In the genomic region with DNA sequence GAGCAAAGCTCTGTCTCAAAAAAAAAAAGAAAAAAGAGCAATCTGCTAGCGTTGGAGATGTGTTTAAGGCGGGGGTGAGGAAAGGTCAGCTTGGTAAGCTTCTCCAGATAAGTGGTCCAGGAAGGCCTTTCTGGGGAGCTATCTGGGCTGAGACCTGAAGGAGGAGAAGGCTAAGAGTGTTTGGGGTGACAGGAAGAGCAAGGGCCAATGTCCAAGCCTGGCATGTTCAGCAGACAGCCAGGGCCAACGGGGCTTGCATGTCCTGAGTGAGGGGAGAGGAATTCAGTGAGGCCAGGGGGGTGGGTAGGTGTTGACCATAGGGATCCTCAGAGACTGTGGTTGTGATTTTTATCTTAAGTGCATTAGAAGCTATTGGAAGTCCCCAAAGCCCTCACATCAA, we compare ENCODE assay signal across 14 cellular contexts. TPM values are rescaled to one million over a fixed set of nuclear protein-coding genes. Genes with fewer than 3 reads are reported as not detected.
A peak's percentile ranks its signal among the peaks of the same experiment; 100 is the strongest.
DNase-seq lines count a peak whose midpoint lies in the region; ATAC-seq and TF ChIP-seq lines count a peak whose summit lies in the region.
"Had no signal": no experiment of that assay in that cellular context is flagged by ENCODE, and none has a peak within 500 bp of the region (broad histone marks: within the 10 kb centered on the region; RNA-seq: fewer than 3 reads in every experiment).

No MANE protein-coding gene starts in this region.

- no peak overlapping the region for H3K4me2 ChIP-seq in neuronal stem cell (ENCODE audit: insufficient read depth, low read length, poor library complexity, severe bottlenecking)
- H3K4me2 ChIP-seq: PC-9 had no signal

- DNase-seq in activated T-cell treated with anti-CD3 and anti-CD28 coated beads, Interleukin-2, amount 50 U/mL, for 72 hours, result no peak
- DNase-seq in activated T-cell treated with anti-CD3 and anti-CD28 coated beads, Interleukin-2, amount 50 U/mL, for 4 hours, result no peak
- DNase-seq in activated T-helper 1 cell treated with anti-CD3 and anti-CD28 coated beads, Interleukin-12 subunit alpha, Interleukin-12 subunit beta, Interleukin-2, Interleukin-4 antibody, amounts not matched to agents 30 ng/mL and 10 ng/mL and 1 ng/mL, durations not matched to agents 14 hours and 24 hours and 36 hours (ENCODE audit: low spot score), result no peak
- DNase-seq in neuronal stem cell (ENCODE audit: low spot score) (no peak), OCI-M2 (lab: John Stamatoyannopoulos, UW; ENCODE audit: unreplicated experiment) (no peak)
- DNase-seq in activated CD4-positive, CD25-positive, alpha-beta regulatory T cell (lab: John Stamatoyannopoulos, UW), result no peak
- DNase-seq: C1 segment of cervical spinal cord, DMS153, KG1, NCI-H1436, NCI-H2029, NCI-H748 treated with DMSO at 0.1 percent for 48 hours, PC-9 had no signal

- H2BK12ac ChIP-seq in neuronal stem cell (ENCODE audit: low read length), result peak overlapping the region; percentile 16

- H2AFZ ChIP-seq in neuronal stem cell (ENCODE audit: low read length), result no peak overlapping the region
- H2AFZ ChIP-seq: PC-9 had no signal

- no peaks in the 10 kb centered on the region for H3K79me1 ChIP-seq in neuronal stem cell (ENCODE audit: low read depth, low read length)

- H3K36me3 ChIP-seq in HEK293 (ENCODE audit: control insufficient read depth in 2 of 2, insufficient read depth in 1 of 2, low read length in 2 of 2) (no peaks in the 10 kb centered on the region), neuronal stem cell (replicated peaks in 1 of 2; ENCODE audit: control insufficient read depth in 2 of 2, insufficient read depth in 2 of 2, low read length in 2 of 2) (no peaks in the 10 kb centered on the region)

- no peaks in the 10 kb centered on the region for H3K27me3 ChIP-seq in neuronal stem cell (ENCODE audit: control insufficient read depth in 3 of 3, insufficient read depth in 3 of 3, low read depth in 1 of 3, low read length in 3 of 3)

- no peak for ATAC-seq in activated T-cell treated with anti-CD3 and anti-CD28 coated beads, Interleukin-2, amount 50 U/mL, for 72 hours (replicated peaks in 1 of 2)
- ATAC-seq in activated T-cell treated with anti-CD3 and anti-CD28 coated beads, Interleukin-2, amount 50 U/mL, for 4 hours, result no peak

- intact Hi-C loops in activated T-helper 1 cell treated with anti-CD3 and anti-CD28 coated beads, Interleukin-12 subunit alpha, Interleukin-12 subunit beta, Interleukin-2, Interleukin-4 antibody, amounts not matched to agents 30 ng/mL and 10 ng/mL and 1 ng/mL, durations not matched to agents 14 hours and 24 hours and 36 hours (cut with micrococcal nuclease), result no loop called here

- no peak overlapping the region for H3K27ac ChIP-seq in HEK293 (ENCODE audit: extremely low read depth, low read depth, low read length)
- H3K27ac ChIP-seq in neuronal stem cell (replicated peaks; ENCODE audit: low read length), result no peak overlapping the region
- H3K27ac ChIP-seq: PC-9 had no signal

- TF ChIP-seq CTCF in HEK293 (tag by site-specific recombination; IDR thresholded peaks at IDR 0.05), result no peak

- H3K14ac ChIP-seq in neuronal stem cell (ENCODE audit: low read length), result no peak overlapping the region

- peaks cover 20 to 42% of the 10 kb centered on the region in 2 donors for H3K36me3 Mint-ChIP-seq in activated T-cell treated with anti-CD3 and anti-CD28 coated beads, Interleukin-2, amount 50 U/mL, for 72 hours (ENCODE audit: insufficient read depth in 2 of 2)
- H3K36me3 Mint-ChIP-seq in activated T-cell treated with anti-CD3 and anti-CD28 coated beads, Interleukin-2, amount 50 U/mL, for 4 hours (ENCODE audit: insufficient read depth), result peaks cover 61% of the 10 kb centered on the region
- peaks cover 71% of the 10 kb centered on the region for H3K36me3 Mint-ChIP-seq in activated T-helper 1 cell treated with anti-CD3 and anti-CD28 coated beads, Interleukin-12 subunit alpha, Interleukin-12 subunit beta, Interleukin-2, Interleukin-4 antibody, amounts not matched to agents 30 ng/mL and 10 ng/mL and 1 ng/mL, durations not matched to agents 14 hours and 24 hours and 36 hours (ENCODE audit: low read depth)

- H3K27me3 Mint-ChIP-seq in activated T-cell treated with anti-CD3 and anti-CD28 coated beads, Interleukin-2, amount 50 U/mL, for 72 hours (ENCODE audit: low read depth), result no peaks in the 10 kb centered on the region
- H3K27me3 Mint-ChIP-seq in activated T-cell treated with anti-CD3 and anti-CD28 coated beads, Interleukin-2, amount 50 U/mL, for 4 hours (ENCODE audit: low read depth), result no peaks in the 10 kb centered on the region
- H3K27me3 Mint-ChIP-seq in activated T-helper 1 cell treated with anti-CD3 and anti-CD28 coated beads, Interleukin-12 subunit alpha, Interleukin-12 subunit beta, Interleukin-2, Interleukin-4 antibody, amounts not matched to agents 30 ng/mL and 10 ng/mL and 1 ng/mL, durations not matched to agents 14 hours and 24 hours and 36 hours (ENCODE audit: insufficient read depth), result no peaks in the 10 kb centered on the region

- H3K4me3 ChIP-seq in HEK293 (ENCODE audit: low read depth, low read length) (no peak overlapping the region), neuronal stem cell (ENCODE audit: low read length in 2 of 2) (no peak overlapping the region)
- H3K4me3 ChIP-seq: PC-9 had no signal

- peaks cover 56% of the 10 kb centered on the region for H3K4me1 Mint-ChIP-seq in activated T-cell treated with anti-CD3 and anti-CD28 coated beads, Interleukin-2, amount 50 U/mL, for 72 hours (ENCODE audit: low read depth)
- peaks cover 17% of the 10 kb centered on the region for H3K4me1 Mint-ChIP-seq in activated T-cell treated with anti-CD3 and anti-CD28 coated beads, Interleukin-2, amount 50 U/mL, for 4 hours (ENCODE audit: low read depth)
- H3K4me1 Mint-ChIP-seq in activated T-helper 1 cell treated with anti-CD3 and anti-CD28 coated beads, Interleukin-12 subunit alpha, Interleukin-12 subunit beta, Interleukin-2, Interleukin-4 antibody, amounts not matched to agents 30 ng/mL and 10 ng/mL and 1 ng/mL, durations not matched to agents 14 hours and 24 hours and 36 hours (ENCODE audit: low read depth), result peaks cover 36% of the 10 kb centered on the region

- no peak overlapping the region for H2BK5ac ChIP-seq in neuronal stem cell (ENCODE audit: low read length)

- H2BK120ac ChIP-seq in neuronal stem cell (ENCODE audit: low read depth, low read length), result no peak overlapping the region

- H3K9me3 ChIP-seq in HEK293 (ENCODE audit: control insufficient read depth, insufficient read depth, low read depth, low read length) (no peaks in the 10 kb centered on the region), neuronal stem cell (replicated peaks in 1 of 2; ENCODE audit: control insufficient read depth in 2 of 2, insufficient read depth in 1 of 2, low read depth in 1 of 2, low read length in 2 of 2) (no peaks in the 10 kb centered on the region)

- POLR2A ChIA-PET in HEK293 (lab: Yijun Ruan, JAX), result no interaction called here

- H3K23ac ChIP-seq in neuronal stem cell (ENCODE audit: low read depth, low read length, poor library complexity), result no peak overlapping the region

- CTCF ChIA-PET in HEK293 (lab: Yijun Ruan, JAX), result interaction anchor here (0.6 to 2.7 kb wide), 6 partner anchors 8 to 214 kb away, joined by 3 to 9 read pairs (median 4); no protein-coding TSS in a partner anchor

- no peak overlapping the region for H3K4ac ChIP-seq in neuronal stem cell (ENCODE audit: low read length)

- no peak overlapping the region for H2BK15ac ChIP-seq in neuronal stem cell (ENCODE audit: low read length)

- no CpG with 5 or more reads among the region's 3 CpGs for WGBS in neuronal stem cell (ENCODE audit: extremely low coverage in 2 of 2, insufficient read length in 2 of 2, insufficient replicate concordance in 1 of 2), 2 donors

- peak overlapping the region; percentile 72 for H4K8ac ChIP-seq in neuronal stem cell (ENCODE audit: low read depth, low read length)

- H3K4me1 ChIP-seq in HEK293 (ENCODE audit: control insufficient read depth, insufficient read depth, low read length) (no peaks in the 10 kb centered on the region), neuronal stem cell (ENCODE audit: control insufficient read depth in 2 of 2, insufficient read depth in 1 of 2, low read depth in 1 of 2, low read length in 2 of 2) (no peaks in the 10 kb centered on the region)

- peak overlapping the region; percentile 60 for H2AK5ac ChIP-seq in neuronal stem cell (ENCODE audit: low read depth, low read length)

- H3K9me3 Mint-ChIP-seq in activated T-cell treated with anti-CD3 and anti-CD28 coated beads, Interleukin-2, amount 50 U/mL, for 72 hours, result no peaks in the 10 kb centered on the region
- no peaks in the 10 kb centered on the region for H3K9me3 Mint-ChIP-seq in activated T-cell treated with anti-CD3 and anti-CD28 coated beads, Interleukin-2, amount 50 U/mL, for 4 hours
- no peaks in the 10 kb centered on the region for H3K9me3 Mint-ChIP-seq in activated T-helper 1 cell treated with anti-CD3 and anti-CD28 coated beads, Interleukin-12 subunit alpha, Interleukin-12 subunit beta, Interleukin-2, Interleukin-4 antibody, amounts not matched to agents 30 ng/mL and 10 ng/mL and 1 ng/mL, durations not matched to agents 14 hours and 24 hours and 36 hours

- H3K18ac ChIP-seq in neuronal stem cell (ENCODE audit: low read length), result no peak overlapping the region

- H4K91ac ChIP-seq in neuronal stem cell (ENCODE audit: low read depth, low read length, poor library complexity), result no peak overlapping the region

- H3K9ac ChIP-seq in neuronal stem cell (ENCODE audit: low read depth, low read length, poor library complexity), result no peak overlapping the region

- peak overlapping the region; percentile 70 for H3K27ac Mint-ChIP-seq in activated T-cell treated with anti-CD3 and anti-CD28 coated beads, Interleukin-2, amount 50 U/mL, for 72 hours
- peak overlapping the region; percentile 79 for H3K27ac Mint-ChIP-seq in activated T-helper 1 cell treated with anti-CD3 and anti-CD28 coated beads, Interleukin-12 subunit alpha, Interleukin-12 subunit beta, Interleukin-2, Interleukin-4 antibody, amounts not matched to agents 30 ng/mL and 10 ng/mL and 1 ng/mL, durations not matched to agents 14 hours and 24 hours and 36 hours

- H3K4me3 Mint-ChIP-seq in activated T-cell treated with anti-CD3 and anti-CD28 coated beads, Interleukin-2, amount 50 U/mL, for 72 hours, result no peak overlapping the region
- H3K4me3 Mint-ChIP-seq in activated T-cell treated with anti-CD3 and anti-CD28 coated beads, Interleukin-2, amount 50 U/mL, for 4 hours, result no peak overlapping the region
- no peak overlapping the region for H3K4me3 Mint-ChIP-seq in activated T-helper 1 cell treated with anti-CD3 and anti-CD28 coated beads, Interleukin-12 subunit alpha, Interleukin-12 subunit beta, Interleukin-2, Interleukin-4 antibody, amounts not matched to agents 30 ng/mL and 10 ng/mL and 1 ng/mL, durations not matched to agents 14 hours and 24 hours and 36 hours

RNA-seq across cellular contexts. Expression of a gene that starts 15.4 kb away (rescaled TPM):
- total RNA-seq in activated T-cell treated with anti-CD3 and anti-CD28 coated beads, Interleukin-2, amount 50 U/mL, for 72 hours, result 100 to 1,000 TPM; 243 to 264 TPM
- 100 to 1,000 TPM; 193 to 264 (median 220) TPM for total RNA-seq in activated T-cell treated with anti-CD3 and anti-CD28 coated beads, Interleukin-2, amount 50 U/mL, for 4 hours
- 375 and 381 TPM in 2 replicates for total RNA-seq in activated T-helper 1 cell treated with anti-CD3 and anti-CD28 coated beads, Interleukin-12 subunit alpha, Interleukin-12 subunit beta, Interleukin-2, Interleukin-4 antibody, amounts not matched to agents 30 ng/mL and 10 ng/mL and 1 ng/mL, durations not matched to agents 14 hours and 24 hours and 36 hours
- 1.8 TPM for polyA plus RNA-seq in neuronal stem cell (2013, experiment 1 of 2)
- polyA plus RNA-seq in neuronal stem cell (2013, experiment 2 of 2), result 1.7 TPM

RNA-seq across cellular contexts. Expression of a gene that starts 27.5 kb away (rescaled TPM):
- total RNA-seq in activated T-cell treated with anti-CD3 and anti-CD28 coated beads, Interleukin-2, amount 50 U/mL, for 72 hours, result 100 to 1,000 TPM; 252 to 269 TPM
- 10 to 100 TPM; 62.9 to 86.7 (median 71.9) TPM for total RNA-seq in activated T-cell treated with anti-CD3 and anti-CD28 coated beads, Interleukin-2, amount 50 U/mL, for 4 hours
- total RNA-seq in activated T-helper 1 cell treated with anti-CD3 and anti-CD28 coated beads, Interleukin-12 subunit alpha, Interleukin-12 subunit beta, Interleukin-2, Interleukin-4 antibody, amounts not matched to agents 30 ng/mL and 10 ng/mL and 1 ng/mL, durations not matched to agents 14 hours and 24 hours and 36 hours, result 191 and 199 TPM in 2 replicates
- 38.6 TPM for polyA plus RNA-seq in neuronal stem cell (2013, experiment 1 of 2)
- polyA plus RNA-seq in neuronal stem cell (2013, experiment 2 of 2), result 40.6 TPM
